In the genomic region with DNA sequence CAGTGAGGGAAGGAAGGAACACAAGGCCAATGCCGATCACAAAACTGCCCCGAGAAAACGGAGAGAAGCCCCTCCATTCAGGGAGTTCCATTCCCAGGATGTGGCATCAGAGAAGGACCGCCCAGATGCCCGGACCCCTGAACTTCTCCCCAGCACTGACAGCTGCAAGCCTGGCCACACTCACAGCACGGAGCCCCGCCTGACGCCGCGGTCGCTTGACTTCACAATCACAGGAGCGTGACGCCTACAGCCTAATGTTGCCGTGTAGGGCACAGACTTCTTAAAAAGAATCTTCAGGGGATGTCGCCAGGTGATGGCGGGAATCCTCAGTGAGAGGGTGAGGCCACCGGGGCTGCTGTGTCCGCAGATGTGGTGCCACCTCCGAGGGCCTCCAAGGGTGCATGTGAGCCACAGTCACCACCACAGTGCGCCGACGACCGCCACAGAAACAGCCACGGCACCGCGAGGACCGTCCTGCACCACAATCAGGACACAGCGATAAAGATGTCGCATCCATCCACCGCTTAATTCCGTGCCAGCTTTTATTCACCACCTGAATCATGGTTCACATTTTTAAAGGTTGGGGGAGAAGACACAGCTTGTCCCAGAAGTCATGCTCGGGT, we compare ENCODE assay signal across 9 cellular contexts.
"Had no signal": no experiment of that assay in that cellular context is flagged by ENCODE, and none has a peak within 500 bp of the region (broad histone marks: within the 10 kb centered on the region; RNA-seq: fewer than 3 reads in every experiment).

No MANE protein-coding gene starts in this region.

- H3K9me3 ChIP-seq: prostate gland, thoracic aorta had no signal

- H3K27ac Mint-ChIP-seq: activated T-helper 17 cell treated with anti-CD3 and anti-CD28 coated beads, Interleukin-2, amount 50 U/mL, for 72 hours; T-helper 17 cell had no signal

- H3K36me3 ChIP-seq: prostate gland, thoracic aorta, WERI-Rb-1 had no signal

- H3K4me1 ChIP-seq: prostate gland had no signal

- ATAC-seq: activated T-helper 17 cell treated with anti-CD3 and anti-CD28 coated beads, Interleukin-2, amount 50 U/mL, for 72 hours; sciatic nerve; T-helper 17 cell had no signal

- H3K4me3 ChIP-seq: dorsolateral prefrontal cortex, prostate gland, thoracic aorta had no signal

- H3K9me3 Mint-ChIP-seq: activated T-helper 17 cell treated with anti-CD3 and anti-CD28 coated beads, Interleukin-2, amount 50 U/mL, for 72 hours had no signal

- H3K27ac ChIP-seq: dorsolateral prefrontal cortex, prostate gland, thoracic aorta, WERI-Rb-1 had no signal

- H3K4me1 Mint-ChIP-seq: activated T-helper 17 cell treated with anti-CD3 and anti-CD28 coated beads, Interleukin-2, amount 50 U/mL, for 72 hours; T-helper 17 cell had no signal

- DNase-seq: activated CD4-positive, alpha-beta T cell treated with anti-CD3 and anti-CD28 coated beads for 4 hours; activated naive CD4-positive, alpha-beta T cell treated with anti-CD3 and anti-CD28 coated beads, Interleukin-2, amount 50 U/mL, for 16 hours; dorsolateral prefrontal cortex; T-helper 17 cell; WERI-Rb-1 had no signal

- H3K4me3 Mint-ChIP-seq: activated T-helper 17 cell treated with anti-CD3 and anti-CD28 coated beads, Interleukin-2, amount 50 U/mL, for 72 hours; T-helper 17 cell had no signal
